ENCODE assay signal across 8 cellular contexts in genomic region chr17:28897769-28898259, GRCh38. TPM values are rescaled to one million over a fixed set of nuclear protein-coding genes. Genes with fewer than 3 reads are reported as not detected.
A peak's percentile ranks its signal among the peaks of the same experiment; 100 is the strongest.
DNase-seq lines count a peak whose midpoint lies in the region; ATAC-seq and TF ChIP-seq lines count a peak whose summit lies in the region.

No MANE protein-coding gene starts in this region.

- H3K4me3 ChIP-seq in fibroblast of pulmonary artery (replicated peaks; ENCODE audit: low read depth, low read length), result peak overlapping the region; percentile 84

- H3K36me3 Mint-ChIP-seq in HFFc6 (ENCODE audit: low read depth) (no peaks in the 10 kb centered on the region), progenitor cell of endocrine pancreas (ENCODE audit: insufficient read depth) (peaks cover 7% of the 10 kb centered on the region)

- no peaks in the 10 kb centered on the region for H3K9me3 Mint-ChIP-seq in HFFc6
- H3K9me3 Mint-ChIP-seq in progenitor cell of endocrine pancreas (ENCODE audit: low read depth), result no peaks in the 10 kb centered on the region

- no peak for TF ChIP-seq CTCF in HFFc6 (IDR thresholded peaks at IDR 0.05)
- no peak for TF ChIP-seq CTCF in fibroblast of pulmonary artery (IDR thresholded peaks at IDR 0.05; ENCODE audit: low read length, missing control alignments)
- no peak for TF ChIP-seq CTCF in progenitor cell of endocrine pancreas (IDR thresholded peaks at IDR 0.05; ENCODE audit: unreplicated experiment)

- H3K4me3 Mint-ChIP-seq in HFFc6 (peak overlapping the region; percentile 88), progenitor cell of endocrine pancreas (ENCODE audit: low read depth) (peak overlapping the region; percentile 93)

- DNase-seq in HFFc6 (no peak), T-helper 22 cell (ENCODE audit: low read depth) (peak; percentile 17), fibroblast of pulmonary artery (ENCODE audit: low read depth) (no peak), progenitor cell of endocrine pancreas (ENCODE audit: low spot score, unreplicated experiment) (no peak), HPDE6-E6E7 (ENCODE audit: extremely low spot score) (no peak), A172 (ENCODE audit: low spot score) (no peak)

- H3K27me3 Mint-ChIP-seq in HFFc6 (ENCODE audit: insufficient read depth) (peaks cover 6% of the 10 kb centered on the region), progenitor cell of endocrine pancreas (no peaks in the 10 kb centered on the region)

- ATAC-seq in GM18873 (IDR thresholded peaks at IDR 0.05; ENCODE audit: low FRiP score, unreplicated experiment) (no peak), HG03045 (IDR thresholded peaks at IDR 0.05; ENCODE audit: unreplicated experiment) (no peak)

- H3K4me1 Mint-ChIP-seq in HFFc6 (ENCODE audit: low read depth) (peaks cover 38% of the 10 kb centered on the region), progenitor cell of endocrine pancreas (ENCODE audit: low read depth) (peaks cover 21% of the 10 kb centered on the region)

- H3K27ac Mint-ChIP-seq in HFFc6, result peak overlapping the region; percentile 75
- H3K27ac Mint-ChIP-seq in progenitor cell of endocrine pancreas, result peak overlapping the region; percentile 94

RNA-seq across cellular contexts. Expression of gene FLOT2, which starts 0.3 kb away (rescaled TPM):
- 10 to 100 TPM; 46.7 to 85.7 (median 77.9) TPM for total RNA-seq in HFFc6 (2021; fragmentation: NEBNext Ultra II Directional; extraction: Animal tissue kit (Norgen Biotek cat#: 25700))
- total RNA-seq in progenitor cell of endocrine pancreas, result 125 and 131 TPM in 2 replicates
- 43.9 and 45.5 TPM in 2 replicates for total RNA-seq in A172 (2014; rRNA removed; shearing (Covaris generic))

RNA-seq across cellular contexts. Expression of gene DHRS13, which starts 5.1 kb away (rescaled TPM):
- 1 to 10 TPM; 1.5 to 3.0 (median 2.2) TPM for total RNA-seq in HFFc6 (2021; fragmentation: NEBNext Ultra II Directional; extraction: Animal tissue kit (Norgen Biotek cat#: 25700))
- 22.4 and 25.9 TPM in 2 replicates for total RNA-seq in progenitor cell of endocrine pancreas
- total RNA-seq in A172 (2014; rRNA removed; shearing (Covaris generic)), result 12.7 and 13.9 TPM in 2 replicates

RNA-seq across cellular contexts. Expression of gene ERAL1, which starts 43.0 kb away (rescaled TPM):
- total RNA-seq in HFFc6 (2021; fragmentation: NEBNext Ultra II Directional; extraction: Animal tissue kit (Norgen Biotek cat#: 25700)), result 10 to 100 TPM; 43.3 to 55.1 (median 46.1) TPM
- 49.2 and 49.7 TPM in 2 replicates for total RNA-seq in progenitor cell of endocrine pancreas
- total RNA-seq in A172 (2014; rRNA removed; shearing (Covaris generic)), result 45.1 and 66.6 TPM in 2 replicates

RNA-seq across cellular contexts. Expression of gene PHF12, which starts 53.5 kb away (rescaled TPM):
- 10 to 100 TPM; 26.4 to 33.6 (median 29.8) TPM for total RNA-seq in HFFc6 (2021; fragmentation: NEBNext Ultra II Directional; extraction: Animal tissue kit (Norgen Biotek cat#: 25700))
- total RNA-seq in progenitor cell of endocrine pancreas, result 70.4 and 71.8 TPM in 2 replicates
- 16.0 and 22.3 TPM in 2 replicates for total RNA-seq in A172 (2014; rRNA removed; shearing (Covaris generic))

RNA-seq across cellular contexts. Expression of gene FAM222B, which starts 55.2 kb away (rescaled TPM):
- total RNA-seq in HFFc6 (2021; fragmentation: NEBNext Ultra II Directional; extraction: Animal tissue kit (Norgen Biotek cat#: 25700)), result 10 to 100 TPM; 14.5 to 17.2 (median 16.6) TPM
- total RNA-seq in progenitor cell of endocrine pancreas, result 48.9 and 58.7 TPM in 2 replicates
- total RNA-seq in A172 (2014; rRNA removed; shearing (Covaris generic)), result 9.2 and 10.2 TPM in 2 replicates
